Comparison of ENCODE assay signal across 17 cellular contexts in the genomic region with DNA sequence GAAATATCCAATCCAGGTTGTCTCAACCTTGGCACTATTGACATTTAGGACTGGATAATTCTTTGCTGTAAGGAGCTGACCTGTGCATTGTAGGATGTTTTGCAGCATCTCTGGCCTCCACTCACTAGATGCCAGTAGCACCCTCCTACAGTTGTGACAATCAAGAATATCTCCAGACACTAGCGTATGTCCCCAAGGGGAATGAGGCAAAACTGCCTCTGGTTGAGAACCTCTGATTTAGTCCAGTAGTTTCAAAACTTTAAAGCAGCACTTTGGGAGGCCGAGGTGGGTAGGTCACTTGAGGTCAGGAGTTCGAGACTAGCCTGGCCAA. TPM values are rescaled to one million over a fixed set of nuclear protein-coding genes. Genes with fewer than 3 reads are reported as not detected.
DNase-seq lines count a peak whose midpoint lies in the region; ATAC-seq and TF ChIP-seq lines count a peak whose summit lies in the region.
"Had no signal": no experiment of that assay in that cellular context is flagged by ENCODE, and none has a peak within 500 bp of the region (broad histone marks: within the 10 kb centered on the region; RNA-seq: fewer than 3 reads in every experiment).

No MANE protein-coding gene starts in this region.

- no peak overlapping the region for H2AFZ ChIP-seq in IMR-90 (replicated peaks; ENCODE audit: low read length, poor library complexity)

- POLR2A ChIA-PET in IMR-90 (lab: Charles Lee; ENCODE audit: unreplicated experiment): no interaction called here

- H3K9me3 ChIP-seq in IMR-90 (ENCODE audit: control insufficient read depth, insufficient read depth, low read length) (peaks cover 5% of the 10 kb centered on the region; the same call in 1 of the 2 replicates), left lung (peaks cover 0 to 6% of the 10 kb centered on the region in 2 donors), thyroid gland (no peaks in the 10 kb centered on the region)
- H3K9me3 ChIP-seq: Peyer's patch, SK-N-SH had no signal

- no peaks in the 10 kb centered on the region for H3K79me1 ChIP-seq in IMR-90 (ENCODE audit: low read depth in 1 of 2, low read length in 2 of 2)

- no peak overlapping the region for H3K4me3 ChIP-seq in IMR-90 (ENCODE audit: insufficient read depth, low read depth, low read length)
- H3K4me3 ChIP-seq in left lung: no peak overlapping the region
- no peak overlapping the region for H3K4me3 ChIP-seq in thyroid gland (replicated peaks in 1 of 3)
- no peak overlapping the region for H3K4me3 ChIP-seq in brain microvascular endothelial cell (ENCODE audit: low read depth, low read length)
- H3K4me3 ChIP-seq: Peyer's patch had no signal

- 94% methylated on average over 2 of the region's 3 CpGs; no CpG with 5 or more reads in 1 of the 2 experiments for WGBS in IMR-90 (ENCODE audit: extremely low coverage in 2 of 2, insufficient read length in 1 of 2), 2 experiments
- 90 to 97% methylated on average over 3 of the region's 3 CpGs for WGBS in thyroid gland, 2 donors

- H2AK9ac ChIP-seq in IMR-90 (replicated peaks; ENCODE audit: low read depth, low read length, poor library complexity): peak overlapping the region; percentile 70

- H3K27me3 ChIP-seq in IMR-90 (ENCODE audit: control insufficient read depth, insufficient read depth, low read length) (no peaks in the 10 kb centered on the region), left lung (no peaks in the 10 kb centered on the region), thyroid gland (no peaks in the 10 kb centered on the region), brain microvascular endothelial cell (replicated peaks) (no peaks in the 10 kb centered on the region)
- H3K27me3 ChIP-seq: Peyer's patch had no signal

- ATAC-seq in IMR-90 (ENCODE audit: low read depth) (no peak), left lung (peak; percentile 13)

- H3K4me1 ChIP-seq in IMR-90 (ENCODE audit: control insufficient read depth, insufficient read depth, low read length) (peaks cover 4% of the 10 kb centered on the region; the same call in 1 of the 2 replicates), left lung (peaks cover 0 to 8% of the 10 kb centered on the region in 2 donors), thyroid gland (peaks cover 15 to 17% of the 10 kb centered on the region in 2 donors)
- H3K4me1 ChIP-seq: Peyer's patch had no signal

- no peak overlapping the region for H2BK5ac ChIP-seq in IMR-90 (ENCODE audit: low read depth, low read length, poor library complexity, severe bottlenecking)

- no peak overlapping the region; the same call in 1 of the 2 replicates for H3K18ac ChIP-seq in IMR-90 (ENCODE audit: low read depth, low read length)

- H3K27ac ChIP-seq in IMR-90 (ENCODE audit: insufficient read depth, low read length) (no peak overlapping the region; the same call in 1 of the 2 replicates), cingulate gyrus (ENCODE audit: low read depth, low read length) (peak overlapping the region; percentile 89), left lung (no peak overlapping the region), thyroid gland (peak overlapping the region; percentile 10 to 69 (median 59)), brain microvascular endothelial cell (no peak overlapping the region)
- H3K27ac ChIP-seq: Peyer's patch had no signal

- in situ Hi-C loops in IMR-90 (cut with MboI; ENCODE audit: low sequenced_read_pairs) (no loop called here), brain microvascular endothelial cell (cut with HindIII; ENCODE audit: low pct_ligation_motif_present, low sequenced_read_pairs) (no loop called here)

- H3K36me3 ChIP-seq in IMR-90 (ENCODE audit: control insufficient read depth, insufficient read depth, low read length): no peaks in the 10 kb centered on the region
- H3K36me3 ChIP-seq in left lung: no peaks in the 10 kb centered on the region
- H3K36me3 ChIP-seq in thyroid gland: no peaks in the 10 kb centered on the region
- H3K36me3 ChIP-seq in brain microvascular endothelial cell (replicated peaks): no peaks in the 10 kb centered on the region
- H3K36me3 ChIP-seq: Peyer's patch had no signal

- H4K20me1 ChIP-seq in IMR-90 (ENCODE audit: insufficient read depth, low read length): no peaks in the 10 kb centered on the region

- H2BK15ac ChIP-seq in IMR-90 (ENCODE audit: low read depth, low read length): no peak overlapping the region; the same call in 2 of the 3 replicates

- BruUV-seq in IMR-90 (replicated peaks; lab: Mats Ljungman, UMichigan): no TSS peak

- no peaks in the 10 kb centered on the region for H3K9me1 ChIP-seq in IMR-90 (ENCODE audit: insufficient read depth, low read length)

- no peak overlapping the region for H4K91ac ChIP-seq in IMR-90 (ENCODE audit: insufficient read depth, low read depth, low read length)

- CTCF ChIA-PET in IMR-90 (lab: Yijun Ruan, JAX): interaction anchor here (1.3 kb wide), 1 partner anchor 14 kb away, joined by 5 read pairs; no protein-coding TSS in a partner anchor

- dilution Hi-C loops in IMR-90 (cut with HindIII; ENCODE audit: low sequenced_read_pairs, unreplicated experiment): no loop called here

- TF ChIP-seq POLR2A in IMR-90 (IDR thresholded peaks at IDR 0.05; ENCODE audit: low read depth, low read length) (no peak), thyroid gland (IDR thresholded peaks at IDR 0.05) (no peak)

- H2AK5ac ChIP-seq in IMR-90 (ENCODE audit: low read depth, low read length): 0 out of 2 replicates have a peak overlapping the region, but pooled peaks have one; percentile 49

- no peak overlapping the region for H3K56ac ChIP-seq in IMR-90 (ENCODE audit: extremely low read depth, insufficient read depth, low read length)

- H3K23ac ChIP-seq in IMR-90 (ENCODE audit: low read depth, low read length): no peak overlapping the region

- H2BK20ac ChIP-seq in IMR-90 (ENCODE audit: low read depth, low read length): 0 out of 2 replicates have a peak overlapping the region, but pooled peaks have one; percentile 32

- H3K9ac ChIP-seq in IMR-90 (ENCODE audit: low read depth, low read length): no peak overlapping the region
- H3K9ac ChIP-seq: SK-N-SH had no signal

- H3K4me2 ChIP-seq in IMR-90 (ENCODE audit: low read depth, low read length): no peak overlapping the region
- H3K4me2 ChIP-seq: SK-N-SH had no signal

- H2BK120ac ChIP-seq in IMR-90 (ENCODE audit: low read depth, low read length): no peak overlapping the region

- no peak overlapping the region for H4K8ac ChIP-seq in IMR-90 (ENCODE audit: low read depth in 2 of 2, low read length in 2 of 2)

- H4K5ac ChIP-seq in IMR-90 (ENCODE audit: low read depth, low read length): peak overlapping the region; percentile 35; the same call in 1 of the 2 replicates

- peak overlapping the region; percentile 71; the same call in 1 of the 2 replicates for H3K14ac ChIP-seq in IMR-90 (replicated peaks; ENCODE audit: low read depth, low read length)

- TF ChIP-seq RAD21 in IMR-90 (IDR thresholded peaks at IDR 0.05; ENCODE audit: low read length): no peak

- H3K4ac ChIP-seq in IMR-90 (ENCODE audit: low read depth, low read length): no peak overlapping the region

- intact Hi-C loops in IMR-90 (cut with micrococcal nuclease) (no loop called here), left lung (cut with DNase I) (no loop called here), thyroid gland (cut with DNase I) (no loop called here)

- TF ChIP-seq CTCF in IMR-90 (conservative IDR thresholded peaks at IDR 0.05; ENCODE audit: low read depth, low read length) (no peak), left lung (IDR thresholded peaks at IDR 0.05) (no peak), thyroid gland (IDR thresholded peaks at IDR 0.05) (no peak), brain microvascular endothelial cell (IDR thresholded peaks at IDR 0.05; ENCODE audit: low read depth, low read length, missing control alignments) (no peak)

- DNase-seq in IMR-90 (no peak), left lung (no peak), thyroid gland (no peak), dedifferentiated amniotic fluid mesenchymal stem cell (ENCODE audit: extremely low spot score) (no peak), brain microvascular endothelial cell (no peak), NK-92 (lab: John Stamatoyannopoulos, UW; ENCODE audit: unreplicated experiment) (no peak)
- DNase-seq: ACHN; DMS79 treated with DMSO at 0.1 percent for 48 hours; Kasumi-1; NCI-H1092 treated with DMSO at 0.1 percent for 48 hours; NCI-H1694; NCI-H2081 treated with DMSO at 0.1 percent for 48 hours; NK-92 treated with Interleukin-12 subunit alpha and Interleukin-12 subunit beta, amount 100 ng/mL, for 24 hours; SHP77 treated with DMSO at 0.1 percent for 48 hours; SK-N-SH had no signal

TF ChIP-seq in IMR-90, 13 proteins besides CTCF, POLR2A, EP300 and RAD21 (continues in another document):
- TF ChIP-seq SMC3 (IDR thresholded peaks at IDR 0.05; ENCODE audit: low read depth, low read length): no peak
- no peak for TF ChIP-seq NFE2L2 (IDR thresholded peaks at IDR 0.05; ENCODE audit: low read depth, low read length)
- no peak for TF ChIP-seq RCOR1 (IDR thresholded peaks at IDR 0.05; ENCODE audit: insufficient replicate concordance, low read length)
- TF ChIP-seq MXI1 (IDR thresholded peaks at IDR 0.05; ENCODE audit: borderline replicate concordance, low read depth, low read length): no peak
- TF ChIP-seq RFX5 (IDR thresholded peaks at IDR 0.05; ENCODE audit: low read depth, low read length): no peak
- TF ChIP-seq MAZ (IDR thresholded peaks at IDR 0.05; ENCODE audit: borderline replicate concordance, low read depth, low read length): no peak
- no peak for TF ChIP-seq CHD1 (IDR thresholded peaks at IDR 0.05; ENCODE audit: low read depth, low read length)
- TF ChIP-seq ELK1 (IDR thresholded peaks at IDR 0.05; ENCODE audit: borderline replicate concordance, low read depth, low read length): no peak

RNA-seq across cellular contexts. Expression of gene IQCK, which starts 48.4 kb away (rescaled TPM):
- total RNA-seq in IMR-90 (2012; rRNA removed): 4.2 and 5.4 TPM in 2 replicates
- polyA plus RNA-seq in IMR-90 (2012; rRNA removed): 4.1 and 4.2 TPM in 2 replicates
- polyA plus RNA-seq in IMR-90 (2012; cell fraction: cytosol; rRNA removed): 3.7 and 6.6 TPM in 2 replicates
- 6.1 and 9.2 TPM in 2 replicates for polyA plus RNA-seq in IMR-90 (2012; cell fraction: nucleus; rRNA removed; ENCODE audit: low replicate concordance)
- total RNA-seq in left lung: 10 to 100 TPM in 1 of 2 donors, 1 to 10 TPM in 1; 8.0 to 13.4 TPM
- 100 to 1,000 TPM in 1 of 4 donors, 10 to 100 TPM in 3; 49.7 to 103 (median 94.2) TPM for total RNA-seq in thyroid gland

RNA-seq across cellular contexts. Expression of gene KNOP1, which starts 48.5 kb away (rescaled TPM):
- total RNA-seq in IMR-90 (2012; rRNA removed) (8.4 and 10.6 TPM in 2 replicates), left lung (10 to 100 TPM; 12.5 to 18.6 TPM), thyroid gland (10 to 100 TPM in 3 of 4 donors, 1 to 10 TPM in 1; 8.9 to 11.5 (median 10.5) TPM)
- polyA plus RNA-seq in IMR-90 (2012; rRNA removed): 6.9 and 7.0 TPM in 2 replicates
- 2.2 and 6.1 TPM in 2 replicates for polyA plus RNA-seq in IMR-90 (2012; cell fraction: cytosol; rRNA removed)
- polyA plus RNA-seq in IMR-90 (2012; cell fraction: nucleus; rRNA removed; ENCODE audit: low replicate concordance): 1.4 and 4.3 TPM in 2 replicates

Comparison
In these comparisons a context has a peak if more than half of its experiments do, and no peak if none do; other contexts are left out.
1. H3K27ac ChIP-seq: peak in cingulate gyrus (single experiment) and thyroid gland (3 of 3); none in IMR-90 (single experiment), left lung (0 of 2) and brain microvascular endothelial cell (single experiment).